ENCODE assay signal across 25 cellular contexts in genomic region chr13:74977498-74977897, GRCh38.
"Had no signal": no experiment of that assay in that cellular context is flagged by ENCODE, and none has a peak within 500 bp of the region (broad histone marks: within the 10 kb centered on the region; RNA-seq: fewer than 3 reads in every experiment).

No MANE protein-coding gene starts in this region.

- DNase-seq: central memory CD4-positive, alpha-beta T cell; effector CD8-positive, alpha-beta T cell; endodermal cell; gastrocnemius medialis; heart left ventricle; left cardiac atrium; left lung; mesenchymal stem cell; naive thymus-derived CD4-positive, alpha-beta T cell; psoas muscle; spleen; stimulated activated CD4-positive, alpha-beta T cell treated with anti-CD3 and anti-CD28 coated beads, Interleukin-4, amount 100 ng/mL, for 4 hours; transverse colon had no signal

- H3K4me3 ChIP-seq: gastrocnemius medialis, heart left ventricle, hepatocyte, left lung, neural progenitor cell, psoas muscle, spleen, suprapubic skin, transverse colon, vagina had no signal

- H3K27me3 ChIP-seq: gastrocnemius medialis, heart left ventricle, left lung, neural progenitor cell, spleen, suprapubic skin, transverse colon, vagina had no signal

- H3K4me3 Mint-ChIP-seq: dendritic cell treated with granulocyte-macrophage colony-stimulating factor and Interleukin-4, amounts not matched to agents 40 ng/mL and 50 ng/mL, for 4 days; endodermal cell; mesothelial cell of epicardium; naive thymus-derived CD4-positive, alpha-beta T cell; nephron; neural progenitor cell; stimulated activated memory B cell treated with anti-CD40 and anti-IgM and Interleukin-4, amounts not matched to agents 10 μg/mL and 1 μg/mL and 100 μg/mL, for 72 hours; stimulated activated naive CD8-positive, alpha-beta T cell treated with anti-CD3 and anti-CD28 coated beads, Interleukin-15, Interleukin-2, amounts not matched to agents 100 ng/mL and 50 ng/mL, for 24 hours had no signal

- H3K36me3 ChIP-seq: gastrocnemius medialis, heart left ventricle, left lung, neural progenitor cell, spleen, suprapubic skin, transverse colon, vagina had no signal

- ATAC-seq: esophagus mucosa; gastrocnemius medialis; heart left ventricle; left cardiac atrium; left lung; naive thymus-derived CD4-positive, alpha-beta T cell; psoas muscle; stimulated activated memory B cell treated with anti-CD40 and anti-IgM and Interleukin-4, amounts not matched to agents 10 μg/mL and 1 μg/mL and 100 μg/mL, for 72 hours had no signal

- H3K27ac ChIP-seq: epithelial cell of prostate, gastrocnemius medialis, heart left ventricle, hepatocyte, left lung, neural progenitor cell, parathyroid adenoma, psoas muscle, spleen, suprapubic skin, transverse colon, vagina had no signal

- H2AFZ ChIP-seq: hepatocyte, neural progenitor cell, parathyroid adenoma had no signal

- H3K36me3 Mint-ChIP-seq: mesothelial cell of epicardium; naive thymus-derived CD4-positive, alpha-beta T cell; neural progenitor cell; stimulated activated memory B cell treated with anti-CD40 and anti-IgM and Interleukin-4, amounts not matched to agents 10 μg/mL and 1 μg/mL and 100 μg/mL, for 72 hours had no signal

- H3K27ac Mint-ChIP-seq: dendritic cell treated with granulocyte-macrophage colony-stimulating factor and Interleukin-4, amounts not matched to agents 40 ng/mL and 50 ng/mL, for 4 days; endodermal cell; mesothelial cell of epicardium; neural progenitor cell; stimulated activated memory B cell treated with anti-CD40 and anti-IgM and Interleukin-4, amounts not matched to agents 10 μg/mL and 1 μg/mL and 100 μg/mL, for 72 hours; stimulated activated naive CD8-positive, alpha-beta T cell treated with anti-CD3 and anti-CD28 coated beads, Interleukin-15, Interleukin-2, amounts not matched to agents 100 ng/mL and 50 ng/mL, for 24 hours had no signal

- H3K27me3 Mint-ChIP-seq: dendritic cell treated with granulocyte-macrophage colony-stimulating factor and Interleukin-4, amounts not matched to agents 40 ng/mL and 50 ng/mL, for 4 days; stimulated activated memory B cell treated with anti-CD40 and anti-IgM and Interleukin-4, amounts not matched to agents 10 μg/mL and 1 μg/mL and 100 μg/mL, for 72 hours had no signal

- H3K4me1 Mint-ChIP-seq: endodermal cell; mesothelial cell of epicardium; naive thymus-derived CD4-positive, alpha-beta T cell; nephron; stimulated activated memory B cell treated with anti-CD40 and anti-IgM and Interleukin-4, amounts not matched to agents 10 μg/mL and 1 μg/mL and 100 μg/mL, for 72 hours had no signal

- H3K9me3 Mint-ChIP-seq: endodermal cell; mesothelial cell of epicardium; nephron; neural progenitor cell; stimulated activated memory B cell treated with anti-CD40 and anti-IgM and Interleukin-4, amounts not matched to agents 10 μg/mL and 1 μg/mL and 100 μg/mL, for 72 hours had no signal

- H3K4me2 ChIP-seq: hepatocyte, neural progenitor cell had no signal

- H3K9ac ChIP-seq: neural progenitor cell, parathyroid adenoma had no signal

- H3K79me2 ChIP-seq: hepatocyte, parathyroid adenoma had no signal

- H3K4me1 ChIP-seq: gastrocnemius medialis, heart left ventricle, left lung, parathyroid adenoma, psoas muscle, spleen, suprapubic skin, transverse colon, vagina had no signal

- H3K9me3 ChIP-seq: gastrocnemius medialis, heart left ventricle, left lung, psoas muscle, suprapubic skin, transverse colon, vagina had no signal
